Comparison of ENCODE assay signal across 32 cellular contexts in genomic region chr18:61681065-61681464, GRCh38.
A peak's percentile ranks its signal among the peaks of the same experiment; 100 is the strongest.
DNase-seq lines count a peak whose midpoint lies in the region; ATAC-seq, FAIRE-seq and TF ChIP-seq lines count a peak whose summit lies in the region.
"Had no signal": no experiment of that assay in that cellular context is flagged by ENCODE, and none has a peak within 500 bp of the region (broad histone marks: within the 10 kb centered on the region; RNA-seq: fewer than 3 reads in every experiment).

No MANE protein-coding gene starts in this region.

- peaks cover 4% of the 10 kb centered on the region for H3F3A ChIP-seq in SK-N-SH (replicated peaks; ENCODE audit: insufficient read depth)

- no peaks in the 10 kb centered on the region; a peak in 1 of 4 replicates for H3K4me1 ChIP-seq in SK-N-SH (ENCODE audit: control insufficient read depth in 1 of 2, insufficient read depth in 2 of 2, low read depth in 1 of 2, low read length in 1 of 2)
- H3K4me1 ChIP-seq in small intestine (ENCODE audit: control insufficient read depth in 2 of 2, insufficient read depth in 1 of 2, low read depth in 1 of 2, low read length in 1 of 2), result no peaks in the 10 kb centered on the region
- H3K4me1 ChIP-seq: A549; BE2C; BLaER1; BLaER1 treated with 17β-estradiol and CSF1 and Interleukin-3, amounts not matched to agents 10 nM and 100 nM; Caco-2 had no signal

- ATAC-seq in SK-N-SH treated with all-trans-retinoic acid at 6 μM for 48 hours, result no peak
- ATAC-seq in HG02840 (IDR thresholded peaks at IDR 0.05; ENCODE audit: low FRiP score, unreplicated experiment), result no peak
- ATAC-seq: A549; CD8-positive, alpha-beta T cell had no signal

- H2AFZ ChIP-seq in SK-N-SH (ENCODE audit: low read depth), result no peak overlapping the region

- no peak for TF ChIP-seq CTCF in SK-N-SH (IDR thresholded peaks at IDR 0.05)

- H3K36me3 ChIP-seq in SK-N-SH (replicated peaks in 1 of 2; ENCODE audit: control insufficient read depth in 1 of 2, insufficient read depth in 2 of 2, low read length in 1 of 2) (no peaks in the 10 kb centered on the region), small intestine (ENCODE audit: control insufficient read depth in 2 of 2, insufficient read depth in 2 of 2, low read length in 2 of 2) (no peaks in the 10 kb centered on the region)
- H3K36me3 ChIP-seq: BE2C; BLaER1; BLaER1 treated with 17β-estradiol and CSF1 and Interleukin-3, amounts not matched to agents 10 nM and 100 nM had no signal

- H3K9me3 ChIP-seq in SK-N-SH (no peaks in the 10 kb centered on the region; the same call in 1 of the 2 replicates), small intestine (ENCODE audit: control insufficient read depth, low read depth) (peaks cover 3% of the 10 kb centered on the region)
- H3K9me3 ChIP-seq: A549, BE2C, Caco-2 had no signal

- peak; percentile 31 for DNase-seq in SK-N-DZ (ENCODE audit: low spot score)
- DNase-seq in SK-N-SH, result peak; percentile 51
- no peak for DNase-seq in small intestine
- no peak for DNase-seq in activated CD4-positive, CD25-positive, alpha-beta regulatory T cell treated with anti-CD3 and anti-CD28 coated beads, Interleukin-2, amount 50 U/mL, for 72 hours
- DNase-seq: 8988T; ACHN; AML-193; BE2C; C1 segment of cervical spinal cord; Caco-2; Calu3; CD4-positive, alpha-beta memory T cell; CD4-positive, alpha-beta T cell; CD4-positive, CD25-positive, alpha-beta regulatory T cell; CD8-positive, alpha-beta memory T cell; CD8-positive, alpha-beta T cell; COR-L47; DMS 273 treated with DMSO at 0.1 percent for 48 hours; DMS153; DMS53; DMS79; DMS79 treated with DMSO at 0.1 percent for 48 hours; DND-41; EL had no signal

- H3K9me2 ChIP-seq in SK-N-SH, result no peaks in the 10 kb centered on the region

- H4K20me1 ChIP-seq in SK-N-SH (ENCODE audit: insufficient read depth), result no peaks in the 10 kb centered on the region
- H4K20me1 ChIP-seq: BLaER1; BLaER1 treated with 17β-estradiol and CSF1 and Interleukin-3, amounts not matched to agents 10 nM and 100 nM had no signal

- peak in 1 of 2 experiments; percentile 78; a peak in 2 of 4 replicates for TF ChIP-seq EP300 in SK-N-SH (IDR thresholded peaks at IDR 0.05; ENCODE audit: borderline replicate concordance in 1 of 2, low read depth in 1 of 2, low read length in 1 of 2)

- FAIRE-seq in small intestine (lab: Jason Lieb, UNC), result no peak
- FAIRE-seq: A204.1, A549 had no signal

- H3K27ac ChIP-seq in SK-N-SH (ENCODE audit: low read depth in 2 of 2, low read length in 1 of 2) (no peak overlapping the region; a peak in 1 of 4 replicates), small intestine (ENCODE audit: low read depth in 1 of 2, low read length in 1 of 2) (no peak overlapping the region)
- H3K27ac ChIP-seq: 22Rv1; A549; BLaER1; BLaER1 treated with 17β-estradiol and CSF1 and Interleukin-3, amounts not matched to agents 10 nM and 100 nM; C4-2B had no signal

- 43% methylated on average over 2 of the region's 2 CpGs for WGBS in SK-N-SH (ENCODE audit: low lambda C conversion rate)
- 78 to 87% (median 78%) methylated on average over 2 of the region's 2 CpGs for WGBS in small intestine, 3 donors

- TF ChIP-seq RAD21 in SK-N-SH (IDR thresholded peaks at IDR 0.05; ENCODE audit: low read length), result no peak

- no peak overlapping the region for H3K4me3 ChIP-seq in SK-N-SH (ENCODE audit: low read depth in 2 of 2, low read length in 1 of 2)
- no peak overlapping the region for H3K4me3 ChIP-seq in small intestine (ENCODE audit: low read depth in 1 of 2, low read length in 2 of 2)
- H3K4me3 ChIP-seq: A549; BLaER1; BLaER1 treated with 17β-estradiol and CSF1 and Interleukin-3, amounts not matched to agents 10 nM and 100 nM had no signal

- POLR2A ChIA-PET in SK-N-SH (lab: Yijun Ruan, JAX), result no interaction called here

- CTCF ChIA-PET in SK-N-SH (lab: Yijun Ruan, JAX), result interaction anchor here (0.8 to 1.1 kb wide), 2 partner anchors 16 to 213 kb away, joined by 3 read pairs; no protein-coding TSS in a partner anchor

- no peak overlapping the region for H3K9ac ChIP-seq in SK-N-SH
- H3K9ac ChIP-seq: BLaER1; BLaER1 treated with 17β-estradiol and CSF1 and Interleukin-3, amounts not matched to agents 10 nM and 100 nM had no signal

- H3K79me2 ChIP-seq in SK-N-SH (ENCODE audit: insufficient read depth), result no peaks in the 10 kb centered on the region

- no peak overlapping the region for H3K4me2 ChIP-seq in SK-N-SH
- H3K4me2 ChIP-seq: A549; BLaER1; BLaER1 treated with 17β-estradiol and CSF1 and Interleukin-3, amounts not matched to agents 10 nM and 100 nM had no signal

- H3K27me3 ChIP-seq in SK-N-SH (ENCODE audit: insufficient read depth) (no peaks in the 10 kb centered on the region), small intestine (ENCODE audit: control insufficient read depth in 2 of 2, insufficient read depth in 2 of 2, low read length in 2 of 2) (no peaks in the 10 kb centered on the region)
- H3K27me3 ChIP-seq: BE2C; BLaER1; BLaER1 treated with 17β-estradiol and CSF1 and Interleukin-3, amounts not matched to agents 10 nM and 100 nM had no signal

TF ChIP-seq in SK-N-SH, 30 proteins besides CTCF, POLR2A, EP300 and RAD21 (continues in another document):
- TF ChIP-seq MXI1 (IDR thresholded peaks at IDR 0.05; ENCODE audit: low read depth, low read length) (no peak), SIN3A (IDR thresholded peaks at IDR 0.05; ENCODE audit: borderline replicate concordance, low read depth, low read length) (no peak), ELF1 (IDR thresholded peaks at IDR 0.05) (no peak), USF1 (IDR thresholded peaks at IDR 0.05; ENCODE audit: borderline replicate concordance, low read depth) (no peak), GATA2 (CRISPR knock-in tag; IDR thresholded peaks at IDR 0.05) (peak; percentile 82), GABPA (IDR thresholded peaks at IDR 0.05; ENCODE audit: low read depth) (no peak), ZBTB33 (IDR thresholded peaks at IDR 0.05; ENCODE audit: borderline replicate concordance, low read depth) (no peak), NFIC (IDR thresholded peaks at IDR 0.05; ENCODE audit: borderline replicate concordance) (no peak), TAF1 (IDR thresholded peaks at IDR 0.05; ENCODE audit: borderline replicate concordance, low read depth, low read length) (no peak)

TF ChIP-seq in SK-N-SH treated with all-trans-retinoic acid at 6 μM for 48 hours, 23 proteins besides CTCF, POLR2A, EP300 and RAD21:
- TF ChIP-seq ZNF565 (CRISPR knock-in tag; conservative IDR thresholded peaks at IDR 0.05; ENCODE audit: low read depth), result no peak
- peak; percentile 79 for TF ChIP-seq TCF4 (CRISPR knock-in tag; IDR thresholded peaks at IDR 0.05; ENCODE audit: borderline replicate concordance)
- no peak for TF ChIP-seq TSHZ2 (CRISPR knock-in tag; IDR thresholded peaks at IDR 0.05)
- no peak for TF ChIP-seq BACH2 (CRISPR knock-in tag; IDR thresholded peaks at IDR 0.05; ENCODE audit: borderline replicate concordance)

Comparison
In these comparisons a context has a peak if more than half of its experiments do, and no peak if none do; other contexts are left out.
1. DNase-seq: peak in SK-N-DZ (single experiment) and SK-N-SH (single experiment); none in small intestine (single experiment) and activated CD4-positive, CD25-positive, alpha-beta regulatory T cell treated with anti-CD3 and anti-CD28 coated beads, Interleukin-2, amount 50 U/mL, for 72 hours (single experiment).